In the genomic region with DNA sequence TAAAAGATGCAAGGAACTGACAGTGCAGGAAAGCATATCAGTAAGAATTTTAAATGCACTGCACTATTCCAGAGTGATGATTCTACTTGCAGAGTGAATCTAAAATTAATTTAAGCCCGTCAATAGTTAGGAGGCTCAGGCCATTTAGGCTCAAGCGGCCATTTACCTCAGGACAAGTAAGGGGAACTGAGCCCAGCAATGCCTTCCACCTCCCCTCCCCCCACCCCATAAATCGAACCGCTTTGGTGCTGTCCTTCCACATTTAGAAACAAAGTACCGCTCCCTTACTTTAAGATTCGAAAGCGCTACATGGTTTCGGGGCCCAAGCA, we compare ENCODE assay signal across 1 cellular context.
TF ChIP-seq lines count a peak whose summit lies in the region.

No MANE protein-coding gene starts in this region.

TF ChIP-seq in H1, 55 proteins besides CTCF, POLR2A, EP300 and RAD21 (continued from another document):
- TF ChIP-seq, protein P1, sequence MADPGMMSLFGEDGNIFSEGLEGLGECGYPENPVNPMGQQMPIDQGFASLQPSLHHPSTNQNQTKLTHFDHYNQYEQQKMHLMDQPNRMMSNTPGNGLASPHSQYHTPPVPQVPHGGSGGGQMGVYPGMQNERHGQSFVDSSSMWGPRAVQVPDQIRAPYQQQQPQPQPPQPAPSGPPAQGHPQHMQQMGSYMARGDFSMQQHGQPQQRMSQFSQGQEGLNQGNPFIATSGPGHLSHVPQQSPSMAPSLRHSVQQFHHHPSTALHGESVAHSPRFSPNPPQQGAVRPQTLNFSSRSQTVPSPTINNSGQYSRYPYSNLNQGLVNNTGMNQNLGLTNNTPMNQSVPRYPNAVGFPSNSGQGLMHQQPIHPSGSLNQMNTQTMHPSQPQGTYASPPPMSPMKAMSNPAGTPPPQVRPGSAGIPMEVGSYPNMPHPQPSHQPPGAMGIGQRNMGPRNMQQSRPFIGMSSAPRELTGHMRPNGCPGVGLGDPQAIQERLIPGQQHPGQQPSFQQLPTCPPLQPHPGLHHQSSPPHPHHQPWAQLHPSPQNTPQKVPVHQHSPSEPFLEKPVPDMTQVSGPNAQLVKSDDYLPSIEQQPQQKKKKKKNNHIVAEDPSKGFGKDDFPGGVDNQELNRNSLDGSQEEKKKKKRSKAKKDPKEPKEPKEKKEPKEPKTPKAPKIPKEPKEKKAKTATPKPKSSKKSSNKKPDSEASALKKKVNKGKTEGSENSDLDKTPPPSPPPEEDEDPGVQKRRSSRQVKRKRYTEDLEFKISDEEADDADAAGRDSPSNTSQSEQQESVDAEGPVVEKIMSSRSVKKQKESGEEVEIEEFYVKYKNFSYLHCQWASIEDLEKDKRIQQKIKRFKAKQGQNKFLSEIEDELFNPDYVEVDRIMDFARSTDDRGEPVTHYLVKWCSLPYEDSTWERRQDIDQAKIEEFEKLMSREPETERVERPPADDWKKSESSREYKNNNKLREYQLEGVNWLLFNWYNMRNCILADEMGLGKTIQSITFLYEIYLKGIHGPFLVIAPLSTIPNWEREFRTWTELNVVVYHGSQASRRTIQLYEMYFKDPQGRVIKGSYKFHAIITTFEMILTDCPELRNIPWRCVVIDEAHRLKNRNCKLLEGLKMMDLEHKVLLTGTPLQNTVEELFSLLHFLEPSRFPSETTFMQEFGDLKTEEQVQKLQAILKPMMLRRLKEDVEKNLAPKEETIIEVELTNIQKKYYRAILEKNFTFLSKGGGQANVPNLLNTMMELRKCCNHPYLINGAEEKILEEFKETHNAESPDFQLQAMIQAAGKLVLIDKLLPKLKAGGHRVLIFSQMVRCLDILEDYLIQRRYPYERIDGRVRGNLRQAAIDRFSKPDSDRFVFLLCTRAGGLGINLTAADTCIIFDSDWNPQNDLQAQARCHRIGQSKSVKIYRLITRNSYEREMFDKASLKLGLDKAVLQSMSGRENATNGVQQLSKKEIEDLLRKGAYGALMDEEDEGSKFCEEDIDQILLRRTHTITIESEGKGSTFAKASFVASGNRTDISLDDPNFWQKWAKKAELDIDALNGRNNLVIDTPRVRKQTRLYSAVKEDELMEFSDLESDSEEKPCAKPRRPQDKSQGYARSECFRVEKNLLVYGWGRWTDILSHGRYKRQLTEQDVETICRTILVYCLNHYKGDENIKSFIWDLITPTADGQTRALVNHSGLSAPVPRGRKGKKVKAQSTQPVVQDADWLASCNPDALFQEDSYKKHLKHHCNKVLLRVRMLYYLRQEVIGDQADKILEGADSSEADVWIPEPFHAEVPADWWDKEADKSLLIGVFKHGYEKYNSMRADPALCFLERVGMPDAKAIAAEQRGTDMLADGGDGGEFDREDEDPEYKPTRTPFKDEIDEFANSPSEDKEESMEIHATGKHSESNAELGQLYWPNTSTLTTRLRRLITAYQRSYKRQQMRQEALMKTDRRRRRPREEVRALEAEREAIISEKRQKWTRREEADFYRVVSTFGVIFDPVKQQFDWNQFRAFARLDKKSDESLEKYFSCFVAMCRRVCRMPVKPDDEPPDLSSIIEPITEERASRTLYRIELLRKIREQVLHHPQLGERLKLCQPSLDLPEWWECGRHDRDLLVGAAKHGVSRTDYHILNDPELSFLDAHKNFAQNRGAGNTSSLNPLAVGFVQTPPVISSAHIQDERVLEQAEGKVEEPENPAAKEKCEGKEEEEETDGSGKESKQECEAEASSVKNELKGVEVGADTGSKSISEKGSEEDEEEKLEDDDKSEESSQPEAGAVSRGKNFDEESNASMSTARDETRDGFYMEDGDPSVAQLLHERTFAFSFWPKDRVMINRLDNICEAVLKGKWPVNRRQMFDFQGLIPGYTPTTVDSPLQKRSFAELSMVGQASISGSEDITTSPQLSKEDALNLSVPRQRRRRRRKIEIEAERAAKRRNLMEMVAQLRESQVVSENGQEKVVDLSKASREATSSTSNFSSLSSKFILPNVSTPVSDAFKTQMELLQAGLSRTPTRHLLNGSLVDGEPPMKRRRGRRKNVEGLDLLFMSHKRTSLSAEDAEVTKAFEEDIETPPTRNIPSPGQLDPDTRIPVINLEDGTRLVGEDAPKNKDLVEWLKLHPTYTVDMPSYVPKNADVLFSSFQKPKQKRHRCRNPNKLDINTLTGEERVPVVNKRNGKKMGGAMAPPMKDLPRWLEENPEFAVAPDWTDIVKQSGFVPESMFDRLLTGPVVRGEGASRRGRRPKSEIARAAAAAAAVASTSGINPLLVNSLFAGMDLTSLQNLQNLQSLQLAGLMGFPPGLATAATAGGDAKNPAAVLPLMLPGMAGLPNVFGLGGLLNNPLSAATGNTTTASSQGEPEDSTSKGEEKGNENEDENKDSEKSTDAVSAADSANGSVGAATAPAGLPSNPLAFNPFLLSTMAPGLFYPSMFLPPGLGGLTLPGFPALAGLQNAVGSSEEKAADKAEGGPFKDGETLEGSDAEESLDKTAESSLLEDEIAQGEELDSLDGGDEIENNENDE (IDR thresholded peaks at IDR 0.05; ENCODE audit: insufficient replicate concordance, low read length), result no peak
